8 cellular contexts compared by ENCODE assay signal in genomic region chr5:163347671-163348070, GRCh38.
DNase-seq lines count a peak whose midpoint lies in the region; ATAC-seq and TF ChIP-seq lines count a peak whose summit lies in the region.

No MANE protein-coding gene starts in this region.

- DNase-seq in EH (ENCODE audit: low read depth) (peak; percentile 56), HS-27A (ENCODE audit: low read depth) (peak; percentile 4), SJCRH30 (peak; percentile 32 to 73), ascending aorta (ENCODE audit: low spot score in 2 of 2) (no peak), iPS DF 4.7 (ENCODE audit: extremely low read depth, low spot score) (peak; percentile 56), spleen (no peak), T1000 (lab: John Stamatoyannopoulos, UW) (no peak)

- H3K27me3 ChIP-seq in SJCRH30, result 0 out of 2 replicates have a peak, but pooled peaks cover 3% of the 10 kb centered on the region
- H3K27me3 ChIP-seq in ascending aorta, result no peaks in the 10 kb centered on the region
- peaks cover 0 to 14% (median 0%) of the 10 kb centered on the region in 7 donors for H3K27me3 ChIP-seq in spleen (replicated peaks in 1 of 7)

- H3K27ac ChIP-seq in SJCRH30 (no peak overlapping the region), ascending aorta (no peak overlapping the region), spleen (no peak overlapping the region)

- WGBS in spleen, 5 donors, result 0 to 1% (median 0%) methylated on average over 2 of the region's 2 CpGs

- H3K4me3 ChIP-seq in SJCRH30 (no peak overlapping the region), ascending aorta (no peak overlapping the region), spleen (no peak overlapping the region)

- peak; percentile 83 for ATAC-seq in GM19455 (IDR thresholded peaks at IDR 0.05; ENCODE audit: unreplicated experiment)

- H3K4me1 ChIP-seq in SJCRH30 (0 out of 2 replicates have a peak, but pooled peaks cover 5% of the 10 kb centered on the region), ascending aorta (no peaks in the 10 kb centered on the region), spleen (peaks cover 0 to 6% (median 0%) of the 10 kb centered on the region in 6 donors)

- no peaks in the 10 kb centered on the region for H3K36me3 ChIP-seq in SJCRH30
- no peaks in the 10 kb centered on the region for H3K36me3 ChIP-seq in ascending aorta
- no peaks in the 10 kb centered on the region for H3K36me3 ChIP-seq in spleen

- no peaks in the 10 kb centered on the region for H3K9me3 ChIP-seq in SJCRH30 (replicated peaks)
- no peaks in the 10 kb centered on the region for H3K9me3 ChIP-seq in ascending aorta
- H3K9me3 ChIP-seq in spleen, result no peaks in the 10 kb centered on the region

- intact Hi-C loops in ascending aorta (cut with DNase I) (no loop called here), spleen (cut with DNase I; ENCODE audit: low total_unique reads) (no loop called here)

- TF ChIP-seq CTCF in ascending aorta (IDR thresholded peaks at IDR 0.05) (peak; percentile 24 to 60 (median 57)), spleen (IDR thresholded peaks at IDR 0.05 in 8 of 11, conservative IDR thresholded peaks at IDR 0.05 in 3 of 11) (peak in 10 of 11 experiments; percentile 27 to 80 (median 71))

- no peak for TF ChIP-seq POLR2A in spleen (IDR thresholded peaks at IDR 0.05)

Comparison
In these comparisons a context has a peak if more than half of its experiments do, and no peak if none do; other contexts are left out.
1. DNase-seq: peak in EH (single experiment), HS-27A (single experiment), SJCRH30 (2 of 2) and iPS DF 4.7 (single experiment); none in ascending aorta (0 of 2), spleen (single experiment) and T1000 (single experiment).